In the genomic region with DNA sequence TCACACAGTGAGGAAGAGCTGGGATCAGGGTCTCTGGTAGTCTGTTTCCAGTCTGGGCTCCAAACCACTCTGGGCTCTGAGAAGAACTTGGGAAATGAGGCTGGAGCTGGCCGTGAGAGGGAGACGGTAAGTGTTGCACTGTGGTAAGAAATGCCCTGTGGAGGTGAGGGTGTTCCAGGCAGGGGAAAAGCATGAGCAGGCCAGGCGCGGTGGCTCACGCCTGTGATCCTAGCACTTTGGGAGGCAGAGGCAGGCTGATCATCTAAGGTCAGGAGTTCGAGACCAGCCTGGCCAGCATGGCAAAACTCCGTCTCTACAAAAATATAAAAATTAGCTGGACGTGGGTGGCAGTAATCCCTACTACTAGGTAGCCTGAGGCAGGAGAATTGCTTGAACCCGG, we compare ENCODE assay signal across 29 cellular contexts. TPM values are rescaled to one million over a fixed set of nuclear protein-coding genes. Genes with fewer than 3 reads are reported as not detected.
DNase-seq lines count a peak whose midpoint lies in the region; ATAC-seq, FAIRE-seq and TF ChIP-seq lines count a peak whose summit lies in the region.
"Had no signal": no experiment of that assay in that cellular context is flagged by ENCODE, and none has a peak within 500 bp of the region (broad histone marks: within the 10 kb centered on the region; RNA-seq: fewer than 3 reads in every experiment).

No MANE protein-coding gene starts in this region.

- no peak overlapping the region for H3K9ac ChIP-seq in H1 (replicated peaks in 1 of 4; ENCODE audit: extremely low read depth in 1 of 4, low read depth in 3 of 4, low read length in 3 of 4)
- H3K9ac ChIP-seq in trophoblast cell (ENCODE audit: low read length) = no peak overlapping the region

- H3K27me3 ChIP-seq in cardiac muscle cell (no peaks in the 10 kb centered on the region), H1 (replicated peaks in 1 of 4; ENCODE audit: control insufficient read depth in 3 of 4, extremely low read depth in 1 of 4, insufficient read depth in 3 of 4, low read length in 3 of 4) (peaks cover 0 to 2% (median 0%) of the 10 kb centered on the region in 4 experiments; a peak in 1 of 7 replicates), trophoblast cell (ENCODE audit: insufficient read depth, low read length) (no peaks in the 10 kb centered on the region), testis (no peaks in the 10 kb centered on the region)
- H3K27me3 ChIP-seq: foreskin keratinocyte had no signal

- TF ChIP-seq CTCF in cardiac muscle cell (IDR thresholded peaks at IDR 0.05; ENCODE audit: low read depth, low read length) = no peak
- no peak for TF ChIP-seq CTCF in H1 (IDR thresholded peaks at IDR 0.05; ENCODE audit: control extremely low read depth in 1 of 3, insufficient read depth in 1 of 3, low read depth in 1 of 3, low read length in 3 of 3)
- no peak for TF ChIP-seq CTCF in testis (IDR thresholded peaks at IDR 0.05)

- H3K4me1 ChIP-seq in cardiac muscle cell (ENCODE audit: low read depth) (peaks cover 57% of the 10 kb centered on the region), H1 (replicated peaks in 1 of 4; ENCODE audit: control insufficient read depth in 3 of 4, insufficient read depth in 4 of 4, low read length in 3 of 4) (peaks cover 3 to 22% (median 8%) of the 10 kb centered on the region in 4 experiments), trophoblast cell (ENCODE audit: control insufficient read depth in 1 of 2, insufficient read depth in 2 of 2, low read length in 2 of 2) (peaks cover 18 to 21% of the 10 kb centered on the region in 2 experiments), testis (peaks cover 32% of the 10 kb centered on the region)
- H3K4me1 ChIP-seq: foreskin keratinocyte had no signal

- H2BK5ac ChIP-seq in H1 (ENCODE audit: low read depth, low read length) (no peak overlapping the region), trophoblast cell (ENCODE audit: low read depth, low read length, poor library complexity) (no peak overlapping the region)

- H3K4me2 ChIP-seq in H1 (ENCODE audit: insufficient read depth in 1 of 2, low read depth in 2 of 2, low read length in 2 of 2) = no peak overlapping the region
- no peak overlapping the region for H3K4me2 ChIP-seq in trophoblast cell (ENCODE audit: low read length)

- no peak overlapping the region for H3K56ac ChIP-seq in H1 (replicated peaks; ENCODE audit: insufficient read length, low read depth, low read length)

- TF ChIP-seq RAD21 in H1 (IDR thresholded peaks at IDR 0.05 in 1 of 2, conservative IDR thresholded peaks at IDR 0.05 in 1 of 2; ENCODE audit: low read depth in 2 of 2, low read length in 2 of 2) = no peak

- H2AFZ ChIP-seq in H1 (ENCODE audit: low read length) (no peak overlapping the region), trophoblast cell (ENCODE audit: insufficient read depth, low read length, poor library complexity) (no peak overlapping the region)

- H3K79me1 ChIP-seq in H1 (ENCODE audit: low read depth, low read length) (no peaks in the 10 kb centered on the region), trophoblast cell (ENCODE audit: low read length) (no peaks in the 10 kb centered on the region)

- H4K20me1 ChIP-seq in H1 (replicated peaks in 1 of 2; ENCODE audit: control insufficient read depth in 1 of 2, insufficient read depth in 2 of 2, low read length in 2 of 2) = no peaks in the 10 kb centered on the region

- H3K4ac ChIP-seq in H1 (replicated peaks; ENCODE audit: insufficient read length, low read depth, low read length) = no peak overlapping the region
- H3K4ac ChIP-seq in trophoblast cell (ENCODE audit: low read depth, low read length) = no peak overlapping the region

- ATAC-seq in left ventricle myocardium superior (no peak), HG02763 (IDR thresholded peaks at IDR 0.05; ENCODE audit: unreplicated experiment) (no peak)
- ATAC-seq: foreskin keratinocyte; mucosa of descending colon; stimulated activated effector memory CD8-positive, alpha-beta T cell treated with anti-CD3 and anti-CD28 coated beads, Interleukin-12 subunit alpha, Interleukin-12 subunit beta, amount 100 ng/mL, for 72 hours had no signal

- POLR2A ChIA-PET in H1 (lab: Charles Lee; ENCODE audit: partially characterized antibody) = interaction anchor here (0.6 to 3.7 kb wide), 7 partner anchors 13 to 54 kb away, joined by 3 to 30 read pairs (median 7); partner anchors contain the start of genes DES, DNPEP and SPEG

- H3K18ac ChIP-seq in H1 (ENCODE audit: extremely low read depth, low read length) = no peak overlapping the region
- H3K18ac ChIP-seq in trophoblast cell (ENCODE audit: low read length) = no peak overlapping the region

- H4K91ac ChIP-seq in H1 (replicated peaks; ENCODE audit: insufficient read length, low read length) = no peak overlapping the region
- peak overlapping the region; percentile 10 for H4K91ac ChIP-seq in trophoblast cell (ENCODE audit: low read depth, low read length)

- H3K4me3 ChIP-seq in cardiac muscle cell = no peak overlapping the region
- no peak overlapping the region for H3K4me3 ChIP-seq in H1 (ENCODE audit: extremely low read depth in 1 of 4, insufficient read depth in 2 of 4, low read depth in 3 of 4, low read length in 4 of 4)
- H3K4me3 ChIP-seq in trophoblast cell (ENCODE audit: low read depth, low read length) = no peak overlapping the region
- no peak overlapping the region for H3K4me3 ChIP-seq in testis
- H3K4me3 ChIP-seq: lung, mucosa of descending colon had no signal

- FAIRE-seq in H1 (lab: Jason Lieb, UNC) = no peak
- FAIRE-seq: G401.6 had no signal

- H3K9me3 ChIP-seq in cardiac muscle cell (ENCODE audit: low read depth) (no peaks in the 10 kb centered on the region), H1 (ENCODE audit: insufficient read depth in 2 of 2, low read depth in 1 of 2, low read length in 1 of 2) (no peaks in the 10 kb centered on the region), trophoblast cell (ENCODE audit: insufficient read depth, low read depth, low read length) (no peaks in the 10 kb centered on the region), testis (no peaks in the 10 kb centered on the region)
- H3K9me3 ChIP-seq: Caco-2, mucosa of descending colon had no signal

- no peak overlapping the region for H2BK15ac ChIP-seq in H1 (ENCODE audit: low read length)

- H3K14ac ChIP-seq in H1 (ENCODE audit: insufficient read length) (no peak overlapping the region), trophoblast cell (ENCODE audit: low read length) (no peak overlapping the region)

- intact Hi-C loops in left ventricle myocardium superior (cut with micrococcal nuclease) (loop anchor here (10.0 kb wide), 1 partner anchor 121 kb away; no protein-coding TSS in a partner anchor), testis (cut with DNase I; ENCODE audit: low total_unique reads) (loop anchor here (5.0 kb wide), 2 partner anchors 128 to 238 kb away; no protein-coding TSS in a partner anchor)

- H4K12ac ChIP-seq in trophoblast cell (ENCODE audit: low read depth, low read length) = no peak overlapping the region

- TF ChIP-seq POLR2A in H1 (IDR thresholded peaks at IDR 0.05; ENCODE audit: control extremely low read depth in 1 of 2, low read depth in 2 of 2, low read length in 2 of 2) (no peak), testis (IDR thresholded peaks at IDR 0.05) (no peak)

- H3K23ac ChIP-seq in H1 (ENCODE audit: insufficient read length) = no peak overlapping the region
- H3K23ac ChIP-seq in trophoblast cell (ENCODE audit: low read length) = no peak overlapping the region

- no peaks in the 10 kb centered on the region for H3K36me3 ChIP-seq in cardiac muscle cell
- no peaks in the 10 kb centered on the region for H3K36me3 ChIP-seq in H1 (ENCODE audit: control insufficient read depth in 2 of 4, insufficient read depth in 4 of 4, low read length in 3 of 4)
- H3K36me3 ChIP-seq in trophoblast cell (ENCODE audit: control insufficient read depth in 1 of 2, insufficient read depth in 2 of 2, low read length in 2 of 2) = no peaks in the 10 kb centered on the region
- no peaks in the 10 kb centered on the region for H3K36me3 ChIP-seq in testis (ENCODE audit: low read depth, missing control alignments)

- TF ChIP-seq EP300 in H1 (IDR thresholded peaks at IDR 0.05; ENCODE audit: borderline replicate concordance in 1 of 2, low read depth in 2 of 2, low read length in 2 of 2) = no peak

- WGBS in H1 (ENCODE audit: extremely low coverage in 1 of 2, insufficient coverage in 1 of 2, insufficient read length in 1 of 2, insufficient replicate concordance in 2 of 2, low coverage in 1 of 2, low lambda C conversion rate in 2 of 2, missing lambda C conversion rate in 1 of 2), 2 experiments = 88% methylated on average over 9 of the region's 9 CpGs; no CpG with 5 or more reads in 1 of the 2 experiments
- WGBS in trophoblast cell (ENCODE audit: extremely low coverage, insufficient coverage, insufficient read length) = no CpG with 5 or more reads among the region's 9 CpGs
- WGBS in testis, 2 donors = 80 to 95% methylated on average over 9 of the region's 9 CpGs

- no peaks in the 10 kb centered on the region for H3K79me2 ChIP-seq in H1 (ENCODE audit: control insufficient read depth in 1 of 2, insufficient read depth in 2 of 2, low read length in 2 of 2)
- no peaks in the 10 kb centered on the region for H3K79me2 ChIP-seq in trophoblast cell (ENCODE audit: control insufficient read depth, insufficient read depth, low read length, poor library complexity)

- no peaks in the 10 kb centered on the region for H3K23me2 ChIP-seq in H1 (ENCODE audit: low read depth, low read length)

- H2BK12ac ChIP-seq in H1 (ENCODE audit: low read depth, low read length) (peak overlapping the region; percentile 13; the same call in 1 of the 2 replicates), trophoblast cell (ENCODE audit: low read length) (no peak overlapping the region)

- CTCF ChIA-PET in H1 (lab: Charles Lee; ENCODE audit: partially characterized antibody) = interaction anchor here (0.6 to 13.0 kb wide), 35 partner anchors 8 to 306 kb away, joined by 3 to 407 read pairs (median 13); partner anchors contain the start of genes CHPF, DES, DNPEP and GMPPA

- DNase-seq in cardiac muscle cell (ENCODE audit: low read depth in 1 of 2, low spot score in 1 of 2) (no peak), left ventricle myocardium superior (no peak), H1 (ENCODE audit: low read depth in 1 of 2, low spot score in 2 of 2) (no peak), trophoblast cell (no peak), testis (no peak), NCI-H1417 treated with DMSO at 0.1 percent for 48 hours (lab: John Stamatoyannopoulos, UW) (no peak), NCI-H2029 (lab: John Stamatoyannopoulos, UW) (no peak)
- DNase-seq: activated B cell treated with CpG ODN at 0.5 μM for 24 hours; activated CD4-positive, alpha-beta T cell treated with anti-CD3 and anti-CD28 coated beads, Interleukin-2, amount 10 ng/mL, durations not matched to agents 7 days and 5 days; activated gamma-delta T cell treated with Interleukin-2 at 50 U/mL for 16 hours; activated naive CD8-positive, alpha-beta T cell treated with anti-CD3 and anti-CD28 coated beads, Interleukin-2, amount 10 ng/mL, durations not matched to agents 7 days and 5 days; activated T-cell treated with anti-CD3 and anti-CD28 coated beads, Interleukin-2, amount 50 U/mL, for 48 hours; Caco-2; cortex of kidney; foreskin keratinocyte; mucosa of descending colon; NCI-H446 treated with DMSO at 0.1 percent for 48 hours; NCI-H774; substantia nigra; T-cell had no signal

- H2BK20ac ChIP-seq in H1 (ENCODE audit: low read length) = no peak overlapping the region

- peak overlapping the region; percentile 92 for H3K27ac ChIP-seq in cardiac muscle cell
- no peak overlapping the region for H3K27ac ChIP-seq in H1 (ENCODE audit: low read depth, low read length)
- no peak overlapping the region for H3K27ac ChIP-seq in trophoblast cell (ENCODE audit: low read depth, low read length)
- H3K27ac ChIP-seq in testis = peak overlapping the region; percentile 49 to 78
- H3K27ac ChIP-seq: foreskin keratinocyte had no signal

- no peak overlapping the region for H4K8ac ChIP-seq in H1 (ENCODE audit: extremely low read depth, insufficient read depth, low read length)
- H4K8ac ChIP-seq in trophoblast cell (ENCODE audit: low read depth, low read length) = no peak overlapping the region

- H2AK5ac ChIP-seq in H1 (ENCODE audit: low read depth, low read length) (no peak overlapping the region), trophoblast cell (ENCODE audit: low read length) (no peak overlapping the region)

- H4K5ac ChIP-seq in H1 (ENCODE audit: insufficient read length, low read depth, low read length) = no peak overlapping the region

- H2BK120ac ChIP-seq in H1 (replicated peaks; ENCODE audit: low read depth, low read length) (no peak overlapping the region), trophoblast cell (ENCODE audit: insufficient read depth, low read length, poor library complexity) (no peak overlapping the region)

RNA-seq across cellular contexts. Expression of gene DES, which starts 14.3 kb away (rescaled TPM):
- 37.2 and 47.0 TPM in 2 replicates for total RNA-seq in cardiac muscle cell
- polyA plus RNA-seq in cardiac muscle cell = 17.5 and 20.4 TPM in 2 replicates
- 14,457 TPM for total RNA-seq in left ventricle myocardium superior
- 1.5 and 1.8 TPM in 2 replicates for total RNA-seq in H1 (2021; fragmentation: NEBNext Ultra II Directional; extraction: Animal tissue kit (Norgen Biotek cat#: 25700))
- 3.8 and 4.3 TPM in 2 replicates for polyA plus RNA-seq in H1 (2011; rRNA removed)
- 5.0 TPM for polyA plus RNA-seq in H1 (2011; cell fraction: cytosol; rRNA removed)
- 3.5 TPM for polyA plus RNA-seq in H1 (2011; cell fraction: nucleus; rRNA removed)
- polyA plus RNA-seq in H1 (2012, experiment 1 of 2) = 2.0 to 3.8 TPM (median 3.0 TPM) in 4 replicates
- polyA plus RNA-seq in H1 (2012, experiment 2 of 2) = 1.8 TPM
- polyA plus RNA-seq in H1 (2013, experiment 1 of 2) = 1.2 TPM
- 2.2 TPM for polyA plus RNA-seq in H1 (2013, experiment 2 of 2)
- polyA minus RNA-seq in H1 (2011; rRNA and poly(A)+ RNA removed) = 7.1 and 14.3 TPM in 2 replicates
- polyA minus RNA-seq in H1 (2011; cell fraction: cytosol; rRNA and poly(A)+ RNA removed) = 5.7 TPM
- polyA minus RNA-seq in H1 (2011; cell fraction: nucleus; rRNA and poly(A)+ RNA removed) = 2.7 TPM
- 0.05 and 0.06 TPM in 2 replicates for polyA plus RNA-seq in trophoblast cell (2013)
- total RNA-seq in testis = 10 to 100 TPM; 17.6 to 33.3 TPM
- polyA plus RNA-seq in testis (ENCODE audit: insufficient read depth, low read depth, low replicate concordance) = 199 TPM
- total RNA-seq: activated B cell treated with CpG ODN at 0.5 μM for 24 hours; activated CD4-positive, alpha-beta T cell treated with anti-CD3 and anti-CD28 coated beads, Interleukin-2, amount 10 ng/mL, durations not matched to agents 7 days and 5 days; activated naive CD8-positive, alpha-beta T cell treated with anti-CD3 and anti-CD28 coated beads, Interleukin-2, amount 10 ng/mL, durations not matched to agents 7 days and 5 days; Caco-2; foreskin keratinocyte; osteocyte; SK-MEL-5 had no signal
- polyA plus RNA-seq: IgD-negative memory B cell, neural cell had no signal

RNA-seq across cellular contexts. Expression of gene DNPEP, which starts 16.1 kb away (rescaled TPM):
- total RNA-seq in cardiac muscle cell (67.2 and 70.4 TPM in 2 replicates), left ventricle myocardium superior (74.8 TPM), testis (10 to 100 TPM; 84.8 to 90.2 TPM)
- polyA plus RNA-seq in cardiac muscle cell (104 and 117 TPM in 2 replicates), H1 (2011; rRNA removed) (109 and 142 TPM in 2 replicates), testis (ENCODE audit: insufficient read depth, low read depth, low replicate concordance) (145 TPM)
- 59.8 and 64.2 TPM in 2 replicates for total RNA-seq in H1 (2021; fragmentation: NEBNext Ultra II Directional; extraction: Animal tissue kit (Norgen Biotek cat#: 25700))
- polyA plus RNA-seq in H1 (2011; cell fraction: cytosol; rRNA removed) = 96.0 TPM
- polyA plus RNA-seq in H1 (2011; cell fraction: nucleus; rRNA removed) = 161 TPM
- 58.5 to 91.4 TPM (median 86.2 TPM) in 4 replicates for polyA plus RNA-seq in H1 (2012, experiment 1 of 2)
- 101 TPM for polyA plus RNA-seq in H1 (2012, experiment 2 of 2)
- polyA plus RNA-seq in H1 (2013, experiment 1 of 2) = 58.4 TPM
- 61.5 TPM for polyA plus RNA-seq in H1 (2013, experiment 2 of 2)
- 69.7 and 71.8 TPM in 2 replicates for polyA minus RNA-seq in H1 (2011; rRNA and poly(A)+ RNA removed)
- polyA minus RNA-seq in H1 (2011; cell fraction: cytosol; rRNA and poly(A)+ RNA removed) = 32.7 TPM
- 55.3 TPM for polyA minus RNA-seq in H1 (2011; cell fraction: nucleus; rRNA and poly(A)+ RNA removed)
- polyA plus RNA-seq in trophoblast cell (2013) = 48.6 and 49.0 TPM in 2 replicates

RNA-seq across cellular contexts. Expression of gene SPEG, which starts 30.8 kb away (rescaled TPM):
- total RNA-seq in cardiac muscle cell (275 and 292 TPM in 2 replicates), left ventricle myocardium superior (111 TPM), testis (10 to 100 TPM; 23.0 to 24.3 TPM)
- polyA plus RNA-seq in cardiac muscle cell (185 and 188 TPM in 2 replicates), H1 (2011; rRNA removed) (19.9 and 37.1 TPM in 2 replicates), testis (ENCODE audit: insufficient read depth, low read depth, low replicate concordance) (16.0 TPM)
- total RNA-seq in H1 (2021; fragmentation: NEBNext Ultra II Directional; extraction: Animal tissue kit (Norgen Biotek cat#: 25700)) = 32.0 and 36.7 TPM in 2 replicates
- 41.0 TPM for polyA plus RNA-seq in H1 (2011; cell fraction: cytosol; rRNA removed)
- 98.6 TPM for polyA plus RNA-seq in H1 (2011; cell fraction: nucleus; rRNA removed)
- 20.0 to 41.3 TPM (median 36.9 TPM) in 4 replicates for polyA plus RNA-seq in H1 (2012, experiment 1 of 2)
- 18.5 TPM for polyA plus RNA-seq in H1 (2012, experiment 2 of 2)
- 41.2 TPM for polyA plus RNA-seq in H1 (2013, experiment 1 of 2)
- 36.3 TPM for polyA plus RNA-seq in H1 (2013, experiment 2 of 2)
- 7.1 and 12.4 TPM in 2 replicates for polyA minus RNA-seq in H1 (2011; rRNA and poly(A)+ RNA removed)
- polyA minus RNA-seq in H1 (2011; cell fraction: cytosol; rRNA and poly(A)+ RNA removed) = 13.4 TPM
- 39.5 TPM for polyA minus RNA-seq in H1 (2011; cell fraction: nucleus; rRNA and poly(A)+ RNA removed)
- polyA plus RNA-seq in trophoblast cell (2013) = 28.0 and 28.6 TPM in 2 replicates
- polyA plus RNA-seq: CD14-positive monocyte, IgD-negative memory B cell had no signal

Comparison
In these comparisons a context has a peak if more than half of its experiments do, and no peak if none do; other contexts are left out.
1. RNA of gene DES, which starts 14.3 kb away (total RNA-seq): 14,457 TPM in left ventricle myocardium superior (single experiment); 37.2 to 47.0 TPM in cardiac muscle cell, 17.6 to 33.3 TPM in testis and 1.5 to 1.8 TPM in H1; every median in the first group is over 100 times any median in the second.
2. H3K27ac ChIP-seq: peak in cardiac muscle cell (single experiment) and testis (2 of 2); none in H1 (single experiment) and trophoblast cell (single experiment).